In genomic region chr9:124511891-124512805, GRCh38 we compare ENCODE assay signal across 2 cellular contexts.
TF ChIP-seq lines count a peak whose summit lies in the region.

No MANE protein-coding gene starts in this region.

TF ChIP-seq in IMR-90, 13 proteins besides CTCF, POLR2A, EP300 and RAD21:
- TF ChIP-seq CHD1 (IDR thresholded peaks at IDR 0.05; ENCODE audit: low read depth, low read length) (no peak), RFX5 (IDR thresholded peaks at IDR 0.05; ENCODE audit: low read depth, low read length) (no peak), MXI1 (IDR thresholded peaks at IDR 0.05; ENCODE audit: borderline replicate concordance, low read depth, low read length) (no peak), MAFK (IDR thresholded peaks at IDR 0.05; ENCODE audit: low read depth, low read length) (no peak), BHLHE40 (IDR thresholded peaks at IDR 0.05; ENCODE audit: low read depth, low read length) (no peak), CEBPB (IDR thresholded peaks at IDR 0.05; ENCODE audit: low read depth, low read length) (no peak), ELK1 (IDR thresholded peaks at IDR 0.05; ENCODE audit: borderline replicate concordance, low read depth, low read length) (no peak), USF2 (IDR thresholded peaks at IDR 0.05; ENCODE audit: low read depth, low read length) (no peak), FOS (IDR thresholded peaks at IDR 0.05; ENCODE audit: low read depth, low read length) (no peak)

TF ChIP-seq in GM12878, 131 proteins besides CTCF, POLR2A, EP300 and RAD21:
- TF ChIP-seq WRNIP1 (IDR thresholded peaks at IDR 0.05; ENCODE audit: borderline replicate concordance, low read depth, low read length), result no peak
